15 cellular contexts compared by ENCODE assay signal in the genomic region with DNA sequence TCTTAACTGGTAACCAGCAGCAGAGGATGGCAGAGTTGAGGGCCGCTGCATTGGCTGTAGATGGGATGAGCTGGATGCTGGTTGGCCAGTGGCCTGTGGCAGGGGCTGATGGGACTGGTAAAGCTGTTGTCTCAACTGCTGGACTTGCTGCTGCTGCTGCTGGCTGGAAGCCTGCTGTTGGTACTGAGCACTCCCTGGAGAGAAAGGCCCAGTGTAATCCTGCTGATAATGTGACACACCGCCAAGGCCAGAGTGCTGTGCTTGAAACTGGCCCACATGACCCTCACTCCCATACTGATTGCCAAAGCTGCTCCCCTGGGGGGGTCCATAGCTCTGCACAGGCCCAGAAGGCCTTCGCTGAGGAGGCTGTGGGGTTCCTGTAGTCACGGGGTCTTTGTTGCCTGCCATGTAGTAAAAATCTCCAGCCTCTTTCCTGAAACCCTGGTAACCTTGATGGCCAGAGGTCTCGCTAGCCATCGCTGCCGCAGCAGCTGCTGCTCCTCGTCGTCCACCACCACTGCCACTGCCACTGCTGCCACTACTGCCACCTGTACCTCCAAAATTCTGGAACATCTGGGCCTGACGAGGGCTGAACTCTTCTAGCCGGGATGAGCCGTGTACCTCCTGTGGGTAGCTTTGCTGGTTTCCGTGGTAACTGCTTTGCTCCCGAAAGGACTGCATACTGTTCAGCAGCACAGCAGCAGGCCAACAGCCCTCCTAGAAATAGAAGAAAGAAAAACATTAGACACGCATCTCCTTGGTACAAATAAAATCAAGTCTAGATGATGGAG. TPM values are rescaled to one million over a fixed set of nuclear protein-coding genes. Genes with fewer than 3 reads are reported as not detected.
DNase-seq lines count a peak whose midpoint lies in the region; ATAC-seq and TF ChIP-seq lines count a peak whose summit lies in the region.
"Had no signal": no experiment of that assay in that cellular context is flagged by ENCODE, and none has a peak within 500 bp of the region (broad histone marks: within the 10 kb centered on the region; RNA-seq: fewer than 3 reads in every experiment).

No MANE protein-coding gene starts in this region.

- H3K27me3 Mint-ChIP-seq in nephron progenitor cell (ENCODE audit: low read depth, poor library complexity) = no peaks in the 10 kb centered on the region
- H3K27me3 Mint-ChIP-seq: IgD-negative memory B cell had no signal

- H3K27me3 ChIP-seq in BE2C (no peaks in the 10 kb centered on the region), MG63 (no peaks in the 10 kb centered on the region)
- H3K27me3 ChIP-seq: ovary, uterus had no signal

- H3K4me3 ChIP-seq in BE2C (ENCODE audit: low read depth, low read length) (no peak overlapping the region), MG63 (no peak overlapping the region)
- H3K4me3 ChIP-seq: ovary, uterus had no signal

- H3K4me3 Mint-ChIP-seq in nephron progenitor cell = no peak overlapping the region
- H3K4me3 Mint-ChIP-seq: IgD-negative memory B cell had no signal

- H3K9me3 ChIP-seq in BE2C (no peaks in the 10 kb centered on the region), MG63 (no peaks in the 10 kb centered on the region)
- H3K9me3 ChIP-seq: ovary, uterus had no signal

- peaks cover 54% of the 10 kb centered on the region for H3K36me3 Mint-ChIP-seq in nephron progenitor cell (ENCODE audit: low read depth)

- TF ChIP-seq CTCF in BE2C (IDR thresholded peaks at IDR 0.05; ENCODE audit: low read depth, low read length) = no peak
- TF ChIP-seq CTCF in nephron progenitor cell (IDR thresholded peaks at IDR 0.05) = no peak
- no peak for TF ChIP-seq CTCF in GM13976 (IDR thresholded peaks at IDR 0.05; ENCODE audit: borderline replicate concordance, control extremely low read depth, extremely low read depth, insufficient read depth, missing control alignments)

- ATAC-seq in GM18519 (IDR thresholded peaks at IDR 0.05; ENCODE audit: low FRiP score, unreplicated experiment) = no peak
- no peak for ATAC-seq in stimulated activated naive CD8-positive, alpha-beta T cell treated with anti-CD3 and anti-CD28 coated beads, Interleukin-15, Interleukin-2, amounts not matched to agents 100 U/mL and 50 U/mL, for 24 hours
- ATAC-seq: Panc1 had no signal

- peaks cover 45% of the 10 kb centered on the region for H3K36me3 ChIP-seq in BE2C
- peaks cover 26% of the 10 kb centered on the region for H3K36me3 ChIP-seq in MG63
- H3K36me3 ChIP-seq: ovary, uterus had no signal

- in situ Hi-C loops in GM13976 (cut with MboI; ENCODE audit: low sequenced_read_pairs, unreplicated experiment) = no loop called here

- DNase-seq in BE2C (peak; percentile 72), amygdala (lab: John Stamatoyannopoulos, UW) (peak in 55 of 56 donors; percentile 11 to 94 (median 77)), head of caudate nucleus (peak; percentile 46 to 94 (median 87)), nephron progenitor cell (no peak), MG63 (no peak), GM13976 (ENCODE audit: low spot score) (no peak)
- DNase-seq in stimulated activated naive CD8-positive, alpha-beta T cell treated with anti-CD3 and anti-CD28 coated beads, Interleukin-15, Interleukin-2, amounts not matched to agents 100 U/mL and 50 U/mL, for 24 hours = no peak
- DNase-seq: activated CD4-positive, CD25-positive, alpha-beta regulatory T cell treated with anti-CD3 and anti-CD28 coated beads, Interleukin-2, amount 50 U/mL, for 72 hours; NCI-H1417; ovary; stimulated activated CD4-positive, alpha-beta T cell treated with anti-CD3 and anti-CD28 coated beads, Interleukin-2, amount 100 ng/mL, for 24 hours had no signal

- H3K4me1 Mint-ChIP-seq in nephron progenitor cell = peaks cover 47% of the 10 kb centered on the region

- peak overlapping the region; percentile 17 for H3K27ac Mint-ChIP-seq in nephron progenitor cell
- H3K27ac Mint-ChIP-seq: IgD-negative memory B cell had no signal

- H3K9me3 Mint-ChIP-seq in nephron progenitor cell = no peaks in the 10 kb centered on the region
- H3K9me3 Mint-ChIP-seq: IgD-negative memory B cell had no signal

- intact Hi-C loops in head of caudate nucleus (cut with DNase I) = no loop called here

- peaks cover 15% of the 10 kb centered on the region for H3K4me1 ChIP-seq in BE2C
- H3K4me1 ChIP-seq: uterus had no signal

RNA-seq across cellular contexts. Expression of gene TCF20, which starts 55.6 kb away (rescaled TPM):
- 73.0 TPM for polyA plus RNA-seq in BE2C (2012; ENCODE audit: insufficient read depth, insufficient read length, low read depth)
- total RNA-seq in MG63 (2014; rRNA removed; shearing (Covaris generic); ENCODE audit: low replicate concordance) = 9.6 and 13.0 TPM in 2 replicates

Comparison
In these comparisons a context has a peak if more than half of its experiments do, and no peak if none do; other contexts are left out.
1. DNase-seq: peak in BE2C (single experiment), amygdala (55 of 56) and head of caudate nucleus (42 of 42); none in nephron progenitor cell (single experiment), MG63 (single experiment), GM13976 (single experiment) and stimulated activated naive CD8-positive, alpha-beta T cell treated with anti-CD3 and anti-CD28 coated beads, Interleukin-15, Interleukin-2, amounts not matched to agents 100 U/mL and 50 U/mL, for 24 hours (single experiment).